ENCODE assay signal across 14 cellular contexts in the genomic region with DNA sequence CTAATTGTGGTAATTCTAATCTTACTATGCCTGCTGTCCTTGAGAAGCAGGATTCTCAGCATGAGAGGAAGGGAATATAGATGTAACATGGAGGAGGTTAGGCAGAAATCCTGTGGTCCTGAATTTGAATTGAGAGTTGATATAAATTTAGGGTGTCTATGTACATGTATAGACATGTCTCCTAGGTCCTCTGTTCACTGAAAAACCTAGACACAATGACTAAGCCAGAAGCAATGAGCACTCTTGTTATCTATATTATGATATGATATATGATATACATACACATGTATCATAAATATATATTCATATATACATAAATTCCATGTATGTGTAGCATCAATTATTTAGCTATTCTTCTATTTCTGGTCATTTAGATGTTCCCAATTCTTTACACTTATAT.
DNase-seq lines count a peak whose midpoint lies in the region; ATAC-seq and TF ChIP-seq lines count a peak whose summit lies in the region.
"Had no signal": no experiment of that assay in that cellular context is flagged by ENCODE, and none has a peak within 500 bp of the region (broad histone marks: within the 10 kb centered on the region; RNA-seq: fewer than 3 reads in every experiment).

No MANE protein-coding gene starts in this region.

- no peaks in the 10 kb centered on the region for H3K36me3 ChIP-seq in RWPE2 (ENCODE audit: low read depth)

- intact Hi-C loops in activated naive CD4-positive, alpha-beta T cell treated with anti-CD3 and anti-CD28 coated beads for 36 hours (cut with micrococcal nuclease), result no loop called here
- intact Hi-C loops in left ventricle myocardium superior (cut with micrococcal nuclease), result no loop called here

- H3K9me3 Mint-ChIP-seq in activated naive CD4-positive, alpha-beta T cell treated with anti-CD3 and anti-CD28 coated beads for 36 hours, result no peaks in the 10 kb centered on the region
- H3K9me3 Mint-ChIP-seq in activated naive CD4-positive, alpha-beta T cell treated with anti-CD3 and anti-CD28 coated beads, Interleukin-2, amount 50 U/mL, for 72 hours, result no peaks in the 10 kb centered on the region
- H3K9me3 Mint-ChIP-seq: CD8-positive, alpha-beta T cell; H9 had no signal

- H3K4me1 Mint-ChIP-seq in activated naive CD4-positive, alpha-beta T cell treated with anti-CD3 and anti-CD28 coated beads for 36 hours (ENCODE audit: low read depth), result no peaks in the 10 kb centered on the region
- H3K4me1 Mint-ChIP-seq: CD14-positive monocyte, H9 had no signal

- peak overlapping the region; percentile 1 for H3K27ac Mint-ChIP-seq in activated naive CD4-positive, alpha-beta T cell treated with anti-CD3 and anti-CD28 coated beads for 36 hours
- H3K27ac Mint-ChIP-seq in activated naive CD4-positive, alpha-beta T cell treated with anti-CD3 and anti-CD28 coated beads, Interleukin-2, amount 50 U/mL, for 72 hours, result peak overlapping the region in 1 of 2 donors; percentile 71
- H3K27ac Mint-ChIP-seq: CD8-positive, alpha-beta T cell; H9 had no signal

- DNase-seq in activated naive CD4-positive, alpha-beta T cell treated with anti-CD3 and anti-CD28 coated beads for 36 hours, result no peak
- DNase-seq in activated naive CD4-positive, alpha-beta T cell treated with anti-CD3 and anti-CD28 coated beads, Interleukin-2, amount 50 U/mL, for 72 hours (ENCODE audit: low spot score in 2 of 2), result no peak
- no peak for DNase-seq in RWPE2 (ENCODE audit: low spot score)
- DNase-seq in epithelial cell of prostate (ENCODE audit: low read depth, low spot score), result no peak
- no peak for DNase-seq in left ventricle myocardium superior
- DNase-seq: Caco-2; CD8-positive, alpha-beta T cell; DND-41; GDM1; GOT3; H9 had no signal

- H3K36me3 Mint-ChIP-seq in activated naive CD4-positive, alpha-beta T cell treated with anti-CD3 and anti-CD28 coated beads for 36 hours (ENCODE audit: low read depth), result no peaks in the 10 kb centered on the region
- H3K36me3 Mint-ChIP-seq in activated naive CD4-positive, alpha-beta T cell treated with anti-CD3 and anti-CD28 coated beads, Interleukin-2, amount 50 U/mL, for 72 hours, result no peaks in the 10 kb centered on the region
- H3K36me3 Mint-ChIP-seq: CD14-positive monocyte; CD8-positive, alpha-beta T cell had no signal

- TF ChIP-seq CTCF in RWPE2 (IDR thresholded peaks at IDR 0.05; ENCODE audit: poor library complexity, severe bottlenecking), result no peak

- peaks cover 17% of the 10 kb centered on the region for H3K4me1 ChIP-seq in RWPE2 (ENCODE audit: insufficient read depth, poor library complexity, severe bottlenecking)
- H3K4me1 ChIP-seq: Caco-2 had no signal

- no peak overlapping the region for H3K4me3 Mint-ChIP-seq in activated naive CD4-positive, alpha-beta T cell treated with anti-CD3 and anti-CD28 coated beads for 36 hours
- H3K4me3 Mint-ChIP-seq: CD14-positive monocyte; CD8-positive, alpha-beta T cell; H9 had no signal

- ATAC-seq in activated naive CD4-positive, alpha-beta T cell treated with anti-CD3 and anti-CD28 coated beads, Interleukin-2, amount 50 U/mL, for 72 hours, result no peak
- peak; percentile 54 for ATAC-seq in RWPE2 (ENCODE audit: low read depth)
- ATAC-seq in HG03457 (IDR thresholded peaks at IDR 0.05; ENCODE audit: unreplicated experiment), result no peak
- no peak for ATAC-seq in GM18870 (IDR thresholded peaks at IDR 0.05; ENCODE audit: unreplicated experiment)
- no peak for ATAC-seq in left ventricle myocardium superior
- ATAC-seq: CD8-positive, alpha-beta T cell had no signal

- H3K27me3 Mint-ChIP-seq in activated naive CD4-positive, alpha-beta T cell treated with anti-CD3 and anti-CD28 coated beads for 36 hours (ENCODE audit: low read depth), result peaks cover 3% of the 10 kb centered on the region

- H3K27me3 ChIP-seq in RWPE2 (ENCODE audit: insufficient read depth, poor library complexity, severe bottlenecking), result no peaks in the 10 kb centered on the region

- no peak overlapping the region for H3K4me3 ChIP-seq in RWPE2 (ENCODE audit: severe bottlenecking)

- CTCF ChIA-PET in activated naive CD4-positive, alpha-beta T cell treated with anti-CD3 and anti-CD28 coated beads for 36 hours (lab: Charles Lee), result interaction anchor here (0.7 to 1.6 kb wide), 2 partner anchors 27 to 333 kb away, joined by 3 read pairs; no protein-coding TSS in a partner anchor

- H3K27ac ChIP-seq in RWPE2 (ENCODE audit: poor library complexity, severe bottlenecking) (peak overlapping the region; percentile 25), epithelial cell of prostate (peak overlapping the region; percentile 26)

- no peaks in the 10 kb centered on the region for H3K9me3 ChIP-seq in RWPE2 (ENCODE audit: severe bottlenecking)
- H3K9me3 ChIP-seq: Caco-2 had no signal
